In genomic region chr1:20266141-20266540, GRCh38 we compare ENCODE assay signal across 23 cellular contexts. TPM values are rescaled to one million over a fixed set of nuclear protein-coding genes. Genes with fewer than 3 reads are reported as not detected.
"Had no signal": no experiment of that assay in that cellular context is flagged by ENCODE, and none has a peak within 500 bp of the region (broad histone marks: within the 10 kb centered on the region; RNA-seq: fewer than 3 reads in every experiment).

No MANE protein-coding gene starts in this region.

- H3K27me3 ChIP-seq: adrenal gland, sigmoid colon, thyroid gland had no signal

- H3K27ac Mint-ChIP-seq: activated naive CD8-positive, alpha-beta T cell; naive thymus-derived CD8-positive, alpha-beta T cell had no signal

- H3K4me3 Mint-ChIP-seq: activated naive CD8-positive, alpha-beta T cell; brain; naive thymus-derived CD8-positive, alpha-beta T cell had no signal

- H3K9me3 ChIP-seq: adrenal gland, heart left ventricle, lower lobe of right lung, sigmoid colon, thyroid gland had no signal

- H3K36me3 ChIP-seq: adrenal gland, heart left ventricle, lower lobe of right lung, sigmoid colon, thyroid gland had no signal

- H3K4me1 ChIP-seq: adrenal gland, lower lobe of right lung had no signal

- H3K27ac ChIP-seq: adrenal gland, lower lobe of right lung had no signal

- H3K4me3 ChIP-seq: adrenal gland, heart left ventricle, lower lobe of right lung, sigmoid colon, thyroid gland had no signal

- ATAC-seq: left lobe of liver; naive thymus-derived CD8-positive, alpha-beta T cell had no signal

- FAIRE-seq: kidney, TTC549 had no signal

- H3K36me3 Mint-ChIP-seq: brain had no signal

- DNase-seq: activated gamma-delta T cell treated with Interleukin-2 at 50 U/mL for 16 hours; activated T-cell treated with anti-CD3 and anti-CD28 coated beads, Interleukin-2, amount 50 U/mL, for 1 hour; adrenal gland; caudate nucleus; dermis blood vessel endothelial cell; effector CD8-positive, alpha-beta T cell; heart left ventricle; lower lobe of right lung; naive thymus-derived CD8-positive, alpha-beta T cell; sigmoid colon; stimulated activated CD4-positive, alpha-beta T cell treated with anti-CD3 and anti-CD28 coated beads, Interleukin-4, amount 100 ng/mL, for 1 hour; stimulated activated naive CD4-positive, alpha-beta T cell treated with Interleukin-2 at 50 U/mL for 16 hours; substantia nigra; T-helper 1 cell; thyroid gland had no signal

RNA-seq across cellular contexts. Expression of gene VWA5B1, which starts 24.5 kb away (rescaled TPM):
- total RNA-seq: dermis blood vessel endothelial cell; left lobe of liver; naive thymus-derived CD8-positive, alpha-beta T cell; osteoblast; posterior vena cava had no signal
- polyA plus RNA-seq: esophagus had no signal
